In the genomic region with DNA sequence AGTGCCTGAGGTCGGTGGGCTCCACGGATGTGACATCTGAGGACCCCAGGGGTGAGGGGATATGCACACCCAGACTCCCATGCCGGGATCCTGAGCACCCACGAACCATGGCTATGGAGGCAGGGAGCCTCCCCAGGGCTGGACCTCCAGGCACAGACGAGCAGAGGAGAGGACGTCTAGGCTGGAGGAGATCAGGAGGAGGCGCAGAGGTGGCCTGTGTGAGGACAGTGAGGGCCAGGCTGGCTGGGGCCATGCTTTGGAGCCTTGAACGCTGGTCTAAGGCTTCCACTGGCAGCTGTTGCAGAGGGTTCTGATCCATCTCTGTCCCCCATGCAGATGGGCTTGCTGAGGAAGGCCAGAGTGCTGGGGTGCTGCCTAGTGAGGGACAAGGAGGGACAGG, we compare ENCODE assay signal across 26 cellular contexts. TPM values are rescaled to one million over a fixed set of nuclear protein-coding genes. Genes with fewer than 3 reads are reported as not detected.
"Had no signal": no experiment of that assay in that cellular context is flagged by ENCODE, and none has a peak within 500 bp of the region (broad histone marks: within the 10 kb centered on the region; RNA-seq: fewer than 3 reads in every experiment).

No MANE protein-coding gene starts in this region.

- H3K9me3 Mint-ChIP-seq: mesothelial cell of epicardium, natural killer cell, neural crest cell had no signal

- H3K27me3 ChIP-seq: colonic mucosa, pancreas had no signal

- H3K27ac ChIP-seq: colonic mucosa, heart right ventricle, pancreas, stomach, thoracic aorta, transverse colon had no signal

- FAIRE-seq: frontal cortex, islet of Langerhans, pancreas, small intestine had no signal

- H3K36me3 Mint-ChIP-seq: mesothelial cell of epicardium, natural killer cell had no signal

- H3K27ac Mint-ChIP-seq: natural killer cell, progenitor cell of endocrine pancreas had no signal

- H3K4me3 ChIP-seq: colonic mucosa, heart right ventricle, pancreas, stomach, thoracic aorta, transverse colon had no signal

- H3K9me3 ChIP-seq: colonic mucosa, heart right ventricle, pancreas, stomach, thoracic aorta, transverse colon had no signal

- H3K4me1 ChIP-seq: colonic mucosa, heart right ventricle, pancreas, stomach, transverse colon had no signal

- DNase-seq: colonic mucosa; dermis blood vessel endothelial cell; heart right ventricle; hypothalamus; natural killer cell; nucleus accumbens; pancreas; right cardiac atrium; small intestine; stimulated activated CD4-positive, alpha-beta T cell treated with anti-CD3 and anti-CD28 coated beads, Interleukin-12 subunit alpha, Interleukin-12 subunit beta, amount 100 ng/mL, for 4 hours; stimulated activated naive CD4-positive, alpha-beta T cell; stomach; substantia nigra; transverse colon had no signal

- H3K36me3 ChIP-seq: colonic mucosa, heart right ventricle, pancreas, stomach, thoracic aorta, transverse colon had no signal

- H3K4me3 Mint-ChIP-seq: mesothelial cell of epicardium, natural killer cell, neural crest cell had no signal

- H3K4me1 Mint-ChIP-seq: natural killer cell had no signal

RNA-seq across cellular contexts. Expression of gene FGF4, which starts 29.0 kb away (rescaled TPM):
- total RNA-seq: colonic mucosa, dermis blood vessel endothelial cell, esophagus mucosa, fibroblast of lung, frontal cortex, heart right ventricle, left lobe of liver, lower leg skin, mesothelial cell of epicardium, mucosa of gallbladder, myocyte, natural killer cell, neural crest cell, pancreas, progenitor cell of endocrine pancreas, right cardiac atrium, stomach, thoracic aorta, transverse colon had no signal
- polyA plus RNA-seq: fibroblast of lung, heart right ventricle, pancreas, right cardiac atrium, stomach had no signal

RNA-seq across cellular contexts. Expression of gene FGF19, which starts 42.3 kb away (rescaled TPM):
- total RNA-seq: dermis blood vessel endothelial cell, esophagus mucosa, fibroblast of lung, frontal cortex, heart right ventricle, lower leg skin, mesothelial cell of epicardium, myocyte, natural killer cell, progenitor cell of endocrine pancreas, right cardiac atrium, stomach, thoracic aorta, transverse colon had no signal
- polyA plus RNA-seq: fibroblast of lung, heart right ventricle, right cardiac atrium, stomach had no signal
